Comparison of ENCODE assay signal across 8 cellular contexts in genomic region chr14:52067873-52068740, GRCh38. TPM values are rescaled to one million over a fixed set of nuclear protein-coding genes. Genes with fewer than 3 reads are reported as not detected.
DNase-seq lines count a peak whose midpoint lies in the region; ATAC-seq and TF ChIP-seq lines count a peak whose summit lies in the region.

No MANE protein-coding gene starts in this region.

- peak overlapping the region; percentile 48 for H3K4me3 Mint-ChIP-seq in activated T-helper 1 cell treated with anti-CD3 and anti-CD28 coated beads, Interleukin-12 subunit alpha, Interleukin-12 subunit beta, Interleukin-2, Interleukin-4 antibody, amounts not matched to agents 30 ng/mL and 10 ng/mL and 1 ng/mL, durations not matched to agents 14 hours and 24 hours and 36 hours

- no peak for ATAC-seq in HG02678 (IDR thresholded peaks at IDR 0.05; ENCODE audit: unreplicated experiment)
- ATAC-seq in GM19455 (IDR thresholded peaks at IDR 0.05; ENCODE audit: unreplicated experiment), result no peak

- intact Hi-C loops in activated T-helper 1 cell treated with anti-CD3 and anti-CD28 coated beads, Interleukin-12 subunit alpha, Interleukin-12 subunit beta, Interleukin-2, Interleukin-4 antibody, amounts not matched to agents 30 ng/mL and 10 ng/mL and 1 ng/mL, durations not matched to agents 14 hours and 24 hours and 36 hours (cut with micrococcal nuclease), result loop anchor here (2.0 to 5.0 kb wide), 2 partner anchors 71 to 199 kb away; partner anchors contain the start of gene PTGDR

- peak overlapping the region; percentile 89 to 92 for H3K27ac ChIP-seq in right atrium auricular region

- no peaks in the 10 kb centered on the region for H3K27me3 ChIP-seq in right atrium auricular region

- no peaks in the 10 kb centered on the region for H3K9me3 Mint-ChIP-seq in activated T-helper 1 cell treated with anti-CD3 and anti-CD28 coated beads, Interleukin-12 subunit alpha, Interleukin-12 subunit beta, Interleukin-2, Interleukin-4 antibody, amounts not matched to agents 30 ng/mL and 10 ng/mL and 1 ng/mL, durations not matched to agents 14 hours and 24 hours and 36 hours

- H3K4me1 ChIP-seq in right atrium auricular region, result peaks cover 0 to 34% of the 10 kb centered on the region in 2 donors

- H3K9me3 ChIP-seq in right atrium auricular region, result no peaks in the 10 kb centered on the region

- H3K4me3 ChIP-seq in right atrium auricular region, result peak overlapping the region; percentile 65 to 67
- H3K4me3 ChIP-seq in retinal pigment epithelial cell (ENCODE audit: low read length), result peak overlapping the region; percentile 79

- no peaks in the 10 kb centered on the region for H3K36me3 ChIP-seq in right atrium auricular region

- H3K4me1 Mint-ChIP-seq in activated T-helper 1 cell treated with anti-CD3 and anti-CD28 coated beads, Interleukin-12 subunit alpha, Interleukin-12 subunit beta, Interleukin-2, Interleukin-4 antibody, amounts not matched to agents 30 ng/mL and 10 ng/mL and 1 ng/mL, durations not matched to agents 14 hours and 24 hours and 36 hours (ENCODE audit: low read depth), result peaks cover 13% of the 10 kb centered on the region

- H3K36me3 Mint-ChIP-seq in activated T-helper 1 cell treated with anti-CD3 and anti-CD28 coated beads, Interleukin-12 subunit alpha, Interleukin-12 subunit beta, Interleukin-2, Interleukin-4 antibody, amounts not matched to agents 30 ng/mL and 10 ng/mL and 1 ng/mL, durations not matched to agents 14 hours and 24 hours and 36 hours (ENCODE audit: low read depth), result no peaks in the 10 kb centered on the region

- DNase-seq in stimulated activated CD4-positive, alpha-beta T cell treated with anti-CD3 and anti-CD28 coated beads, Interleukin-2, amount 100 ng/mL, for 24 hours, result peak; percentile 22 to 35
- no peak for DNase-seq in stimulated activated CD4-positive, alpha-beta T cell treated with anti-CD3 and anti-CD28 coated beads, Interleukin-4, amount 100 ng/mL, for 24 hours
- no peak for DNase-seq in activated T-helper 1 cell treated with anti-CD3 and anti-CD28 coated beads, Interleukin-12 subunit alpha, Interleukin-12 subunit beta, Interleukin-2, Interleukin-4 antibody, amounts not matched to agents 30 ng/mL and 10 ng/mL and 1 ng/mL, durations not matched to agents 14 hours and 24 hours and 36 hours (ENCODE audit: low spot score)
- DNase-seq in right atrium auricular region (ENCODE audit: low spot score) (no peak), retinal pigment epithelial cell (ENCODE audit: low read depth) (no peak), mesenteric fat pad (ENCODE audit: low spot score) (no peak)

- TF ChIP-seq CTCF in right atrium auricular region (IDR thresholded peaks at IDR 0.05) (no peak), retinal pigment epithelial cell (conservative IDR thresholded peaks at IDR 0.05; ENCODE audit: low read depth, low read length) (no peak)

- peaks cover 53% of the 10 kb centered on the region for H3K27me3 Mint-ChIP-seq in activated T-helper 1 cell treated with anti-CD3 and anti-CD28 coated beads, Interleukin-12 subunit alpha, Interleukin-12 subunit beta, Interleukin-2, Interleukin-4 antibody, amounts not matched to agents 30 ng/mL and 10 ng/mL and 1 ng/mL, durations not matched to agents 14 hours and 24 hours and 36 hours (ENCODE audit: insufficient read depth)

- H3K27ac Mint-ChIP-seq in activated T-helper 1 cell treated with anti-CD3 and anti-CD28 coated beads, Interleukin-12 subunit alpha, Interleukin-12 subunit beta, Interleukin-2, Interleukin-4 antibody, amounts not matched to agents 30 ng/mL and 10 ng/mL and 1 ng/mL, durations not matched to agents 14 hours and 24 hours and 36 hours, result no peak overlapping the region

RNA-seq across cellular contexts. Expression of gene NID2, which starts 0.8 kb away (rescaled TPM):
- 0.16 and 0.34 TPM in 2 replicates for total RNA-seq in activated T-helper 1 cell treated with anti-CD3 and anti-CD28 coated beads, Interleukin-12 subunit alpha, Interleukin-12 subunit beta, Interleukin-2, Interleukin-4 antibody, amounts not matched to agents 30 ng/mL and 10 ng/mL and 1 ng/mL, durations not matched to agents 14 hours and 24 hours and 36 hours
- 10 to 100 TPM; 23.0 to 41.2 TPM for total RNA-seq in right atrium auricular region
- 66.2 TPM for total RNA-seq in mesenteric fat pad

Comparison
In these comparisons a context has a peak if more than half of its experiments do, and no peak if none do; other contexts are left out.
1. DNase-seq: peak in stimulated activated CD4-positive, alpha-beta T cell treated with anti-CD3 and anti-CD28 coated beads, Interleukin-2, amount 100 ng/mL, for 24 hours (2 of 2); none in stimulated activated CD4-positive, alpha-beta T cell treated with anti-CD3 and anti-CD28 coated beads, Interleukin-4, amount 100 ng/mL, for 24 hours (single experiment), activated T-helper 1 cell treated with anti-CD3 and anti-CD28 coated beads, Interleukin-12 subunit alpha, Interleukin-12 subunit beta, Interleukin-2, Interleukin-4 antibody, amounts not matched to agents 30 ng/mL and 10 ng/mL and 1 ng/mL, durations not matched to agents 14 hours and 24 hours and 36 hours (single experiment), right atrium auricular region (single experiment), retinal pigment epithelial cell (single experiment) and mesenteric fat pad (single experiment).
2. RNA of gene NID2, which starts 0.8 kb away (total RNA-seq): 66.2 TPM in mesenteric fat pad (single experiment) and 23.0 to 41.2 TPM in right atrium auricular region; 0.16 to 0.34 TPM in activated T-helper 1 cell treated with anti-CD3 and anti-CD28 coated beads, Interleukin-12 subunit alpha, Interleukin-12 subunit beta, Interleukin-2, Interleukin-4 antibody, amounts not matched to agents 30 ng/mL and 10 ng/mL and 1 ng/mL, durations not matched to agents 14 hours and 24 hours and 36 hours; every median in the first group is over 10 times any median in the second.